Comparison of ENCODE assay signal across 29 cellular contexts in the genomic region with DNA sequence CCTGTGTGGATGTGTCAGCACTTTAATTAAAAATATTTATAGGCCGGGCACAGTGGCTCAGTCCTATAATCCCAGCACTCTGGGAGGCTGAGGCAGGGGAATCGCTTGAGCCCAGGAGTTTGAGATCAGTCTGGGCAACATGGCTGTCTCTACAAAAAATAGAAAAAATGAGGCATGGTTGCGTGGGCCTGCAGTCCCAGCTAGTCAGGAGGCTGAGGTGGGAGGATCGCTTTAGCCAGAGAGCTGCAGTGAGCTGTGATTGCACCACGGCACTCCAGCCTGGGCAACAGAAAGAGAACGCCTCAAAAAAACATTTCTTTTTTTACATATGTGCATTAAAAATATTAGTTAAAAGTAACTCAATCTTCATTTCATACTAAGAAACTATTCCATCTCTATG.
"Had no signal": no experiment of that assay in that cellular context is flagged by ENCODE, and none has a peak within 500 bp of the region (broad histone marks: within the 10 kb centered on the region; RNA-seq: fewer than 3 reads in every experiment).

No MANE protein-coding gene starts in this region.

- H3K27ac ChIP-seq: foreskin keratinocyte, heart right ventricle, left ventricle myocardium inferior, neutrophil, pancreas, right atrium auricular region, thoracic aorta had no signal

- H3K9me3 Mint-ChIP-seq: activated naive CD4-positive, alpha-beta T cell treated with anti-CD3 and anti-CD28 coated beads, Interleukin-2, amount 10 ng/mL, durations not matched to agents 7 days and 5 days; activated naive CD8-positive, alpha-beta T cell treated with anti-CD3 and anti-CD28 coated beads, Interleukin-2, amount 10 ng/mL, durations not matched to agents 7 days and 5 days; activated T-helper 1 cell treated with anti-CD3 and anti-CD28 coated beads, Interleukin-12 subunit alpha, Interleukin-12 subunit beta, Interleukin-2, Interleukin-4 antibody, amounts not matched to agents 30 ng/mL and 10 ng/mL and 1 ng/mL, durations not matched to agents 14 hours and 24 hours and 36 hours; natural killer cell treated with Interleukin-12 subunit alpha and Interleukin-12 subunit beta and Interleukin-15 and Interleukin-18, amount 100 ng/mL, for 72 hours; T-helper 2 cell treated with Interferon-gamma antibody and Interleukin-4, amounts not matched to agents 5 μg/mL and 100 μg/mL, for 36 hours had no signal

- DNase-seq: activated CD4-positive, alpha-beta T cell treated with anti-CD3 and anti-CD28 coated beads for 48 hours; activated CD4-positive, alpha-beta T cell treated with anti-CD3 and anti-CD28 coated beads, Interleukin-2, amount 50 U/mL, for 48 hours; activated CD4-positive, CD25-positive, alpha-beta regulatory T cell; activated CD8-positive, alpha-beta memory T cell treated with anti-CD3 and anti-CD28 coated beads for 24 hours; activated effector memory CD4-positive, alpha-beta T cell treated with anti-CD3 and anti-CD28 coated beads, Interleukin-2, amount 50 U/mL, for 16 hours; activated naive CD4-positive, alpha-beta T cell treated with anti-CD3 and anti-CD28 coated beads, Interleukin-2, amount 10 ng/mL, durations not matched to agents 7 days and 5 days; activated naive CD8-positive, alpha-beta T cell treated with anti-CD3 and anti-CD28 coated beads, Interleukin-2, amount 10 ng/mL, durations not matched to agents 7 days and 5 days; amniotic stem cell; central memory CD4-positive, alpha-beta T cell; dermis blood vessel endothelial cell; effector memory CD4-positive, alpha-beta T cell; foreskin keratinocyte; heart right ventricle; left ventricle myocardium inferior; mesendoderm; stimulated activated CD4-positive, alpha-beta T cell treated with anti-CD3 and anti-CD28 coated beads, Interleukin-15, amount 100 ng/mL, for 24 hours; stimulated activated CD4-positive, alpha-beta T cell treated with anti-CD3 and anti-CD28 coated beads, Interleukin-2, amount 100 ng/mL, for 24 hours; stimulated activated naive CD4-positive, alpha-beta T cell treated with Interleukin-2 at 50 U/mL for 16 hours; T-helper 1 cell; trophoblast cell had no signal

- H3K4me3 ChIP-seq: breast epithelium, heart right ventricle, left ventricle myocardium inferior, lung, pancreas, right atrium auricular region, thoracic aorta had no signal

- ATAC-seq: foreskin keratinocyte; natural killer cell treated with Interleukin-12 subunit alpha and Interleukin-12 subunit beta and Interleukin-15 and Interleukin-18, amount 100 ng/mL, for 72 hours had no signal

- H3K27ac Mint-ChIP-seq: activated naive CD4-positive, alpha-beta T cell treated with anti-CD3 and anti-CD28 coated beads, Interleukin-2, amount 10 ng/mL, durations not matched to agents 7 days and 5 days; activated naive CD8-positive, alpha-beta T cell treated with anti-CD3 and anti-CD28 coated beads, Interleukin-2, amount 10 ng/mL, durations not matched to agents 7 days and 5 days; activated T-helper 1 cell treated with anti-CD3 and anti-CD28 coated beads, Interleukin-12 subunit alpha, Interleukin-12 subunit beta, Interleukin-2, Interleukin-4 antibody, amounts not matched to agents 30 ng/mL and 10 ng/mL and 1 ng/mL, durations not matched to agents 14 hours and 24 hours and 36 hours; natural killer cell treated with Interleukin-12 subunit alpha and Interleukin-12 subunit beta and Interleukin-15 and Interleukin-18, amount 100 ng/mL, for 72 hours; T-helper 2 cell treated with Interferon-gamma antibody and Interleukin-4, amounts not matched to agents 5 μg/mL and 100 μg/mL, for 36 hours had no signal

- H3K4me3 Mint-ChIP-seq: activated naive CD4-positive, alpha-beta T cell treated with anti-CD3 and anti-CD28 coated beads, Interleukin-2, amount 10 ng/mL, durations not matched to agents 7 days and 5 days; activated naive CD8-positive, alpha-beta T cell treated with anti-CD3 and anti-CD28 coated beads, Interleukin-2, amount 10 ng/mL, durations not matched to agents 7 days and 5 days; activated T-helper 1 cell treated with anti-CD3 and anti-CD28 coated beads, Interleukin-12 subunit alpha, Interleukin-12 subunit beta, Interleukin-2, Interleukin-4 antibody, amounts not matched to agents 30 ng/mL and 10 ng/mL and 1 ng/mL, durations not matched to agents 14 hours and 24 hours and 36 hours; natural killer cell treated with Interleukin-12 subunit alpha and Interleukin-12 subunit beta and Interleukin-15 and Interleukin-18, amount 100 ng/mL, for 72 hours; T-helper 2 cell treated with Interferon-gamma antibody and Interleukin-4, amounts not matched to agents 5 μg/mL and 100 μg/mL, for 36 hours had no signal

- H3K27me3 Mint-ChIP-seq: activated naive CD4-positive, alpha-beta T cell treated with anti-CD3 and anti-CD28 coated beads, Interleukin-2, amount 10 ng/mL, durations not matched to agents 7 days and 5 days; activated naive CD8-positive, alpha-beta T cell treated with anti-CD3 and anti-CD28 coated beads, Interleukin-2, amount 10 ng/mL, durations not matched to agents 7 days and 5 days; natural killer cell treated with Interleukin-12 subunit alpha and Interleukin-12 subunit beta and Interleukin-15 and Interleukin-18, amount 100 ng/mL, for 72 hours had no signal

- H3K36me3 Mint-ChIP-seq: natural killer cell treated with Interleukin-12 subunit alpha and Interleukin-12 subunit beta and Interleukin-15 and Interleukin-18, amount 100 ng/mL, for 72 hours had no signal
